ENCODE assay signal across 9 cellular contexts in the genomic region with DNA sequence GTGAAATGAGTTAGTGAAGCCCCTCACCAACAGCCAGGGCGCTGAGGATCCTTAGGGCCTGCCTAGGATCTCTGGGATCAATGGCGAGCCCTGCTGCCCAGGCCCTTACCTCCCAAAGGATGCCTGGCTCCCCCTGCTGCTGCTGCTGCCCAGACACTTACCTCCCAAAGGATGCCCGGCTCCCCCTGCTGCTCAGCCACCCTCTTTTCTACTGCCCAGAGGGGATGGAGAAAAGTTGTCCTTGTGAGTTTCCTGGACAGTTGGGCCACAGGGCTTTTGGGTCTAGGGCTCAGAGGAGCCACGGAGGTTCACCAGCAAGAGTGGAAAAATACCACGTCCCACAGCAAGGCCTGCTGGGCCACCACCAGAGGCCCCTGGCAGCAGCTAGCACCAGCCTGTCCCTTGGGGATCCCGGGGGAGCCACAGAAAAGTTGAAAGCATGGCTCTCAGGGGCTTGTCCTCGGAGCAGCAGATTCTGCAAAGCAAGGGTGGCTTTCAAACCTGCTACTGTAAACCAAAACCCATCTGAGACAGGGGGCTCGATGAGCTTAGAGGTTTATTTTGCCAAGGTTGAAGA. TPM values are rescaled to one million over a fixed set of nuclear protein-coding genes. Genes with fewer than 3 reads are reported as not detected.
DNase-seq lines count a peak whose midpoint lies in the region; ATAC-seq and TF ChIP-seq lines count a peak whose summit lies in the region.
"Had no signal": no experiment of that assay in that cellular context is flagged by ENCODE, and none has a peak within 500 bp of the region (broad histone marks: within the 10 kb centered on the region; RNA-seq: fewer than 3 reads in every experiment).

No MANE protein-coding gene starts in this region.

- no peaks in the 10 kb centered on the region for H4K20me1 ChIP-seq in OCI-LY3 (ENCODE audit: insufficient read depth, low read length)

- no peaks in the 10 kb centered on the region for H3K9me3 Mint-ChIP-seq in CD8-positive, alpha-beta T cell

- H3K9ac ChIP-seq in OCI-LY3 (ENCODE audit: low read length) = no peak overlapping the region

- POLR2A ChIA-PET in CD8-positive, alpha-beta T cell (lab: Charles Lee) = interaction anchor here (2.2 kb wide), 1 partner anchor 59 kb away, joined by 6 read pairs; a partner anchor contains a TSS

- no peak overlapping the region for H3K4me2 ChIP-seq in OCI-LY3 (ENCODE audit: low read length)

- no peak overlapping the region for H3K27ac Mint-ChIP-seq in CD8-positive, alpha-beta T cell

- peak; percentile 64 for ATAC-seq in CD8-positive, alpha-beta T cell
- ATAC-seq in GM21529 (IDR thresholded peaks at IDR 0.05; ENCODE audit: unreplicated experiment) = peak; percentile 63
- no peak for ATAC-seq in GM18519 (IDR thresholded peaks at IDR 0.05; ENCODE audit: low FRiP score, unreplicated experiment)

- H3K4me1 Mint-ChIP-seq in CD8-positive, alpha-beta T cell (ENCODE audit: low read depth) = no peaks in the 10 kb centered on the region

- H3K9me3 ChIP-seq in CD8-positive, alpha-beta T cell (ENCODE audit: low read length) = no peaks in the 10 kb centered on the region
- no peaks in the 10 kb centered on the region for H3K9me3 ChIP-seq in OCI-LY3 (ENCODE audit: insufficient read depth, low read length)
- H3K9me3 ChIP-seq in right atrium auricular region = no peaks in the 10 kb centered on the region

- H3K27me3 ChIP-seq in CD8-positive, alpha-beta T cell (ENCODE audit: insufficient read depth, low read length) = no peaks in the 10 kb centered on the region
- no peaks in the 10 kb centered on the region for H3K27me3 ChIP-seq in OCI-LY3 (ENCODE audit: low read depth, low read length)
- H3K27me3 ChIP-seq in right atrium auricular region = no peaks in the 10 kb centered on the region

- intact Hi-C loops in CD8-positive, alpha-beta T cell (cut with DNase I, micrococcal nuclease) = loop anchor here in 1 of 2 experiments (1.0 to 2.0 kb wide), 3 partner anchors 29 to 201 kb away; a partner anchor contains a TSS

- peaks cover 73% of the 10 kb centered on the region for H3K36me3 Mint-ChIP-seq in CD8-positive, alpha-beta T cell

- H3K27ac ChIP-seq in CD8-positive, alpha-beta T cell (ENCODE audit: low read depth, low read length) = no peak overlapping the region
- peak overlapping the region; percentile 27 for H3K27ac ChIP-seq in OCI-LY3 (ENCODE audit: low read length)
- peak overlapping the region in 1 of 2 donors; percentile 53 for H3K27ac ChIP-seq in right atrium auricular region

- H3K4me3 ChIP-seq in CD8-positive, alpha-beta T cell (ENCODE audit: low read depth, low read length) = no peak overlapping the region
- no peak overlapping the region for H3K4me3 ChIP-seq in OCI-LY3 (ENCODE audit: low read length)
- no peak overlapping the region for H3K4me3 ChIP-seq in right atrium auricular region
- H3K4me3 ChIP-seq: skin epidermis had no signal

- H3K79me2 ChIP-seq in OCI-LY3 (ENCODE audit: low read length) = no peaks in the 10 kb centered on the region; the same call in 1 of the 2 replicates

- CTCF ChIA-PET in CD8-positive, alpha-beta T cell (lab: Charles Lee) = interaction anchor here (0.7 to 8.8 kb wide), 17 partner anchors 11 to 565 kb away, joined by 3 to 204 read pairs (median 4); a partner anchor contains a TSS

- H3K4me3 Mint-ChIP-seq in CD8-positive, alpha-beta T cell = no peak overlapping the region

- no peaks in the 10 kb centered on the region for H3K27me3 Mint-ChIP-seq in CD8-positive, alpha-beta T cell (ENCODE audit: low read depth)

- DNase-seq in CD8-positive, alpha-beta T cell = peak in 6 of 7 experiments; percentile 22 to 66 (median 48)
- DNase-seq in amniotic epithelial cell (ENCODE audit: low read depth) (peak; percentile 62), right atrium auricular region (ENCODE audit: low spot score) (no peak), NOMO-1 treated with dmso at 0.1 percent for 144 hours (lab: John Stamatoyannopoulos, UW; ENCODE audit: unreplicated experiment) (no peak)
- DNase-seq in stimulated activated CD4-positive, alpha-beta T cell treated with anti-CD3 and anti-CD28 coated beads, Interleukin-1b, Interleukin-23, amount 100 ng/mL, for 1 hour (ENCODE audit: low read depth in 2 of 2) = peak; percentile 17 to 23

- peaks cover 11% of the 10 kb centered on the region for H3K36me3 ChIP-seq in CD8-positive, alpha-beta T cell (ENCODE audit: insufficient read depth, low read length)
- peaks cover 95% of the 10 kb centered on the region for H3K36me3 ChIP-seq in OCI-LY3 (replicated peaks; ENCODE audit: low read depth, low read length)
- peaks cover 32% of the 10 kb centered on the region for H3K36me3 ChIP-seq in right atrium auricular region

- H3K4me1 ChIP-seq in CD8-positive, alpha-beta T cell (ENCODE audit: insufficient read depth, low read length) = no peaks in the 10 kb centered on the region
- H3K4me1 ChIP-seq in OCI-LY3 (ENCODE audit: low read length) (peaks cover 43% of the 10 kb centered on the region), right atrium auricular region (peaks cover 0 to 41% of the 10 kb centered on the region in 2 donors)

- TF ChIP-seq CTCF in CD8-positive, alpha-beta T cell (IDR thresholded peaks at IDR 0.05) = no peak
- TF ChIP-seq CTCF in OCI-LY3 (IDR thresholded peaks at IDR 0.05; ENCODE audit: low read depth, low read length) = peak; percentile 78
- TF ChIP-seq CTCF in right atrium auricular region (IDR thresholded peaks at IDR 0.05) = peak; percentile 12 to 62

- H2AFZ ChIP-seq in OCI-LY3 (ENCODE audit: low read depth, low read length) = no peak overlapping the region

RNA-seq across cellular contexts. Expression of a gene that starts 59.4 kb away (rescaled TPM):
- 10 to 100 TPM; 25.8 to 30.9 TPM for total RNA-seq in CD8-positive, alpha-beta T cell
- total RNA-seq in right atrium auricular region = 10 to 100 TPM; 81.5 to 85.9 TPM

Comparison
In these comparisons a context has a peak if more than half of its experiments do, and no peak if none do; other contexts are left out.
1. DNase-seq: peak in CD8-positive, alpha-beta T cell (6 of 7), amniotic epithelial cell (single experiment) and stimulated activated CD4-positive, alpha-beta T cell treated with anti-CD3 and anti-CD28 coated beads, Interleukin-1b, Interleukin-23, amount 100 ng/mL, for 1 hour (2 of 2); none in right atrium auricular region (single experiment) and NOMO-1 treated with dmso at 0.1 percent for 144 hours (single experiment).